11 cellular contexts compared by ENCODE assay signal in genomic region chr2:191486584-191487320, GRCh38.
DNase-seq lines count a peak whose midpoint lies in the region; ATAC-seq, FAIRE-seq and TF ChIP-seq lines count a peak whose summit lies in the region.
"Had no signal": no experiment of that assay in that cellular context is flagged by ENCODE, and none has a peak within 500 bp of the region (broad histone marks: within the 10 kb centered on the region; RNA-seq: fewer than 3 reads in every experiment).

No MANE protein-coding gene starts in this region.

- no peak overlapping the region for H4K5ac ChIP-seq in mesendoderm (ENCODE audit: low read length)

- dilution Hi-C loops in keratinocyte (cut with MboI; ENCODE audit: extremely low pct_ligation_motif_present, low sequenced_read_pairs), result no loop called here

- H3K4me2 ChIP-seq in HCT116 (ENCODE audit: low read length) (peak overlapping the region; percentile 78), keratinocyte (ENCODE audit: control insufficient read depth, extremely low read depth, insufficient read depth, low read depth, low read length) (peak overlapping the region; percentile 52), mesendoderm (ENCODE audit: low read length) (no peak overlapping the region)

- TF ChIP-seq CTCF in HCT116 (IDR thresholded peaks at IDR 0.05 in 2 of 3, conservative IDR thresholded peaks at IDR 0.05 in 1 of 3; ENCODE audit: borderline replicate concordance in 1 of 3, insufficient read depth in 1 of 3, low read depth in 2 of 3, low read length in 2 of 3), result no peak
- no peak for TF ChIP-seq CTCF in keratinocyte (optimal IDR thresholded peaks at IDR 0.05 in 1 of 3, IDR thresholded peaks at IDR 0.05 in 1 of 3, conservative IDR thresholded peaks at IDR 0.05 in 1 of 3; ENCODE audit: extremely low read depth in 1 of 3, insufficient read depth in 2 of 3, low read length in 3 of 3)

- H2BK120ac ChIP-seq in mesendoderm (ENCODE audit: low read depth, low read length), result no peak overlapping the region

- no peaks in the 10 kb centered on the region for H3K9me2 ChIP-seq in HCT116 (ENCODE audit: insufficient read depth)

- H2AFZ ChIP-seq in HCT116 (ENCODE audit: low read depth, low read length, poor library complexity, severe bottlenecking), result peak overlapping the region; percentile 36
- no peak overlapping the region for H2AFZ ChIP-seq in keratinocyte (ENCODE audit: control insufficient read depth, low read length)

- FAIRE-seq in keratinocyte (lab: Jason Lieb, UNC), result peak; percentile 95

- H3K9me3 ChIP-seq in HCT116 (ENCODE audit: control insufficient read depth in 1 of 2, insufficient read depth in 1 of 2, low read depth in 1 of 2, low read length in 2 of 2) (no peaks in the 10 kb centered on the region; a peak in 1 of 4 replicates), adipocyte (ENCODE audit: control insufficient read depth, low read length) (peaks cover 21% of the 10 kb centered on the region), keratinocyte (ENCODE audit: control insufficient read depth, low read depth, low read length) (no peaks in the 10 kb centered on the region)

- H3K36me3 ChIP-seq in HCT116 (ENCODE audit: control insufficient read depth in 1 of 2, insufficient read depth in 2 of 2, low read length in 2 of 2) (no peaks in the 10 kb centered on the region), adipocyte (ENCODE audit: control insufficient read depth, insufficient read depth, low read length, severe bottlenecking) (no peaks in the 10 kb centered on the region), keratinocyte (ENCODE audit: control insufficient read depth in 2 of 2, extremely low read depth in 1 of 2, insufficient read depth in 2 of 2, low read length in 2 of 2) (no peaks in the 10 kb centered on the region), mesendoderm (ENCODE audit: control insufficient read depth, insufficient read depth, low read length) (no peaks in the 10 kb centered on the region)

- no peaks in the 10 kb centered on the region for H3K79me1 ChIP-seq in mesendoderm (ENCODE audit: low read length)

- CTCF ChIA-PET in HCT116 (lab: Charles Lee), result interaction anchor here (0.8 kb wide), 1 partner anchor 268 kb away, joined by 5 read pairs; no protein-coding TSS in a partner anchor

- no peaks in the 10 kb centered on the region for H3K79me2 ChIP-seq in HCT116 (ENCODE audit: insufficient read depth, low read length)
- H3K79me2 ChIP-seq in keratinocyte (ENCODE audit: control insufficient read depth, insufficient read depth, low read length), result no peaks in the 10 kb centered on the region
- no peaks in the 10 kb centered on the region for H3K79me2 ChIP-seq in mesendoderm (ENCODE audit: control insufficient read depth, insufficient read depth, low read length)

- intact Hi-C loops in HCT116 (cut with micrococcal nuclease), result loop anchor here (2.0 kb wide), 1 partner anchor 242 kb away; the partner anchor contains the start of gene MYO1B

- H4K8ac ChIP-seq in mesendoderm (ENCODE audit: low read depth, low read length), result no peak overlapping the region

- H3K4ac ChIP-seq in mesendoderm (ENCODE audit: low read depth, low read length), result no peak overlapping the region

- POLR2A ChIA-PET in HCT116 (lab: Charles Lee), result interaction anchor here (0.6 to 0.7 kb wide), 2 partner anchors 9 to 728 kb away, joined by 3 to 4 read pairs; no protein-coding TSS in a partner anchor

- no peak overlapping the region for H2AK5ac ChIP-seq in mesendoderm (ENCODE audit: low read length)

- no CpG with 5 or more reads among the region's 3 CpGs for WGBS in mesendoderm (ENCODE audit: extremely low coverage, insufficient coverage, low lambda C conversion rate)

- no peak overlapping the region for H2BK5ac ChIP-seq in mesendoderm (ENCODE audit: low read length)

- peak; percentile 89 for ATAC-seq in HCT116
- ATAC-seq in GM21367 (IDR thresholded peaks at IDR 0.05; ENCODE audit: unreplicated experiment), result no peak

- RAD21 ChIA-PET in HCT116 (lab: Charles Lee; ENCODE audit: low non-redundant PET in 1 of 2, low total read pairs in 2 of 2, uncharacterized antibody in 2 of 2, unreplicated experiment in 2 of 2), result no interaction called here

- H2BK15ac ChIP-seq in mesendoderm (replicated peaks; ENCODE audit: low read depth), result no peak overlapping the region

- TF ChIP-seq POLR2A in HCT116 (IDR thresholded peaks at IDR 0.05; ENCODE audit: borderline replicate concordance, extremely low read depth, insufficient read depth, insufficient read length), result no peak

- no peak overlapping the region for H3K23ac ChIP-seq in mesendoderm (ENCODE audit: low read length)

- H3K27me3 ChIP-seq in HCT116 (ENCODE audit: insufficient read depth, low read length) (no peaks in the 10 kb centered on the region), adipocyte (replicated peaks; ENCODE audit: control insufficient read depth, insufficient read depth, low read length) (no peaks in the 10 kb centered on the region), keratinocyte (ENCODE audit: control insufficient read depth, extremely low read depth, insufficient read depth, low read length) (no peaks in the 10 kb centered on the region), mesendoderm (ENCODE audit: insufficient read depth, low read length, poor library complexity) (no peaks in the 10 kb centered on the region)

- peak; percentile 91 for DNase-seq in AG08396 (ENCODE audit: low spot score)
- peak; percentile 84 for DNase-seq in HCT116 (ENCODE audit: low read depth, low spot score)
- DNase-seq in adipocyte (ENCODE audit: low read depth), result peak; percentile 85
- peak; percentile 66 for DNase-seq in keratinocyte (ENCODE audit: low read depth, low spot score)
- DNase-seq in pons (ENCODE audit: low spot score), result no peak
- no peak for DNase-seq in mesendoderm
- no peak for DNase-seq in T-helper 2 cell
- DNase-seq: activated gamma-delta T cell treated with Interleukin-2 at 50 U/mL for 16 hours, NCI-H1105, T-helper 1 cell had no signal

- no peak for TF ChIP-seq RAD21 in HCT116 (IDR thresholded peaks at IDR 0.05; ENCODE audit: low read depth)

- no peak overlapping the region for H3K56ac ChIP-seq in mesendoderm (ENCODE audit: low read length)

- H3K18ac ChIP-seq in mesendoderm (ENCODE audit: low read length), result no peak overlapping the region

- H3K27ac ChIP-seq in HCT116 (ENCODE audit: low read depth, low read length) (peak overlapping the region; percentile 32; the same call in 1 of the 2 replicates), keratinocyte (ENCODE audit: control insufficient read depth, insufficient read depth, low read length) (peak overlapping the region; percentile 62), mesendoderm (ENCODE audit: low read depth, low read length) (no peak overlapping the region)

- H3K9ac ChIP-seq in HCT116 (ENCODE audit: low read length) (0 out of 2 replicates have a peak overlapping the region, but pooled peaks have one; percentile 15), adipocyte (ENCODE audit: low read length) (no peak overlapping the region), keratinocyte (ENCODE audit: control insufficient read depth, extremely low read depth, insufficient read depth, low read length) (no peak overlapping the region), mesendoderm (ENCODE audit: low read length) (no peak overlapping the region)

- no peaks in the 10 kb centered on the region for H3K9me1 ChIP-seq in keratinocyte (ENCODE audit: control insufficient read depth, extremely low read depth, insufficient read depth, low read length)

- H3K4me1 ChIP-seq in HCT116 (ENCODE audit: control insufficient read depth in 1 of 2, insufficient read depth in 2 of 2, low read length in 2 of 2) (peaks cover 21 to 37% of the 10 kb centered on the region in 2 experiments), adipocyte (ENCODE audit: control insufficient read depth, insufficient read depth, low read length) (peaks cover 9% of the 10 kb centered on the region), keratinocyte (ENCODE audit: control insufficient read depth, extremely low read depth, insufficient read depth, low read length) (peaks cover 23% of the 10 kb centered on the region), mesendoderm (ENCODE audit: control insufficient read depth, low read depth, low read length) (no peaks in the 10 kb centered on the region)

- H4K20me1 ChIP-seq in HCT116 (ENCODE audit: insufficient read depth) (no peaks in the 10 kb centered on the region), keratinocyte (ENCODE audit: control insufficient read depth, extremely low read depth, insufficient read depth, low read length) (no peaks in the 10 kb centered on the region)

- H3K4me3 ChIP-seq in HCT116 (replicated peaks in 1 of 2; ENCODE audit: low read depth in 1 of 2, low read length in 2 of 2) (peak overlapping the region in 1 of 2 experiments; percentile 0; a peak in 1 of 4 replicates), adipocyte (ENCODE audit: low read length) (peak overlapping the region; percentile 51), keratinocyte (ENCODE audit: control insufficient read depth in 2 of 3, extremely low read depth in 1 of 3, insufficient read depth in 2 of 3, low read depth in 1 of 3, low read length in 3 of 3) (no peak overlapping the region), mesendoderm (ENCODE audit: low read length) (no peak overlapping the region)

- no TSS peak for BruUV-seq in HCT116 (replicated peaks; lab: Mats Ljungman, UMichigan)

TF ChIP-seq in HCT116, 20 proteins besides CTCF, POLR2A, EP300 and RAD21 (continues in another document):
- no peak for TF ChIP-seq ELF1 (IDR thresholded peaks at IDR 0.05; ENCODE audit: borderline replicate concordance, low read depth)
- peak; percentile 77; the same call in 1 of the 2 replicates for TF ChIP-seq SRF (IDR thresholded peaks at IDR 0.05; ENCODE audit: low read depth)
- peak; percentile 83 for TF ChIP-seq EGR1 (IDR thresholded peaks at IDR 0.05; ENCODE audit: low read depth)
- no peak for TF ChIP-seq ZNF274 (IDR thresholded peaks at IDR 0.05; ENCODE audit: low read depth, low read length)
- TF ChIP-seq ZFX (IDR thresholded peaks at IDR 0.05), result no peak
- peak; percentile 26 for TF ChIP-seq CEBPB (IDR thresholded peaks at IDR 0.05; ENCODE audit: low read depth)
- TF ChIP-seq JUND (IDR thresholded peaks at IDR 0.05), result peak; percentile 89
- no peak for TF ChIP-seq EZH2 (IDR thresholded peaks at IDR 0.05)
- peak; percentile 76 for TF ChIP-seq SP1 (IDR thresholded peaks at IDR 0.05; ENCODE audit: low read depth)
- TF ChIP-seq SIN3A (IDR thresholded peaks at IDR 0.05; ENCODE audit: low read depth), result 0 out of 2 replicates have a peak, but pooled peaks have one; percentile 34
- TF ChIP-seq TCF7L2 (IDR thresholded peaks at IDR 0.05; ENCODE audit: borderline replicate concordance, extremely low read depth, insufficient read depth, insufficient read length), result peak; percentile 46

Comparison
In these comparisons a context has a peak if more than half of its experiments do, and no peak if none do; other contexts are left out.
1. DNase-seq: peak in AG08396 (single experiment), HCT116 (single experiment), adipocyte (single experiment) and keratinocyte (single experiment); none in pons (single experiment), mesendoderm (single experiment) and T-helper 2 cell (0 of 5).